2 cellular contexts compared by ENCODE assay signal in the genomic region with DNA sequence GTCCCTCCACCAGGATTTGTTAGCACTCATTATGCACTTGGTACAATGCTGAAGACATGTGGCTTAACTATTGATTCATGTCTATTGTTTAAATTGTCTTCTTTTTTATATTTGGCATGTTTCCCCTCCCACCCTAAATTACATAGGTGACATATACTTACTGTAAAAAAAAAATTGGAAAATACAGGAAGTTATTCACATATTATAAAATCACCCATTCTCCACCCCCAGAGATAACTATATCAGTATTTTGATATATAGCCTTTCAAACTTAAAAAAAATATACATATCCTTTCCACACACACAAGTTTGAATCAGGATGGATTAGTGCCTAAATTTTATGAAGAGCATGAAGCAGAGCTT.
TF ChIP-seq lines count a peak whose summit lies in the region.

No MANE protein-coding gene starts in this region.

TF ChIP-seq in IMR-90, 13 proteins besides CTCF, POLR2A, EP300 and RAD21:
- TF ChIP-seq CHD1 (IDR thresholded peaks at IDR 0.05; ENCODE audit: low read depth, low read length) (no peak), NFE2L2 (IDR thresholded peaks at IDR 0.05; ENCODE audit: low read depth, low read length) (no peak), RFX5 (IDR thresholded peaks at IDR 0.05; ENCODE audit: low read depth, low read length) (no peak), CEBPB (IDR thresholded peaks at IDR 0.05; ENCODE audit: low read depth, low read length) (no peak), MAZ (IDR thresholded peaks at IDR 0.05; ENCODE audit: borderline replicate concordance, low read depth, low read length) (no peak), SMC3 (IDR thresholded peaks at IDR 0.05; ENCODE audit: low read depth, low read length) (no peak), RCOR1 (IDR thresholded peaks at IDR 0.05; ENCODE audit: insufficient replicate concordance, low read length) (no peak), MXI1 (IDR thresholded peaks at IDR 0.05; ENCODE audit: borderline replicate concordance, low read depth, low read length) (no peak), MAFK (IDR thresholded peaks at IDR 0.05; ENCODE audit: low read depth, low read length) (no peak), BHLHE40 (IDR thresholded peaks at IDR 0.05; ENCODE audit: low read depth, low read length) (no peak), FOS (IDR thresholded peaks at IDR 0.05; ENCODE audit: low read depth, low read length) (no peak)
- TF ChIP-seq, protein P1, sequence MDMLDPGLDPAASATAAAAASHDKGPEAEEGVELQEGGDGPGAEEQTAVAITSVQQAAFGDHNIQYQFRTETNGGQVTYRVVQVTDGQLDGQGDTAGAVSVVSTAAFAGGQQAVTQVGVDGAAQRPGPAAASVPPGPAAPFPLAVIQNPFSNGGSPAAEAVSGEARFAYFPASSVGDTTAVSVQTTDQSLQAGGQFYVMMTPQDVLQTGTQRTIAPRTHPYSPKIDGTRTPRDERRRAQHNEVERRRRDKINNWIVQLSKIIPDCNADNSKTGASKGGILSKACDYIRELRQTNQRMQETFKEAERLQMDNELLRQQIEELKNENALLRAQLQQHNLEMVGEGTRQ (IDR thresholded peaks at IDR 0.05; ENCODE audit: low read depth, low read length): no peak
- TF ChIP-seq, protein P2, sequence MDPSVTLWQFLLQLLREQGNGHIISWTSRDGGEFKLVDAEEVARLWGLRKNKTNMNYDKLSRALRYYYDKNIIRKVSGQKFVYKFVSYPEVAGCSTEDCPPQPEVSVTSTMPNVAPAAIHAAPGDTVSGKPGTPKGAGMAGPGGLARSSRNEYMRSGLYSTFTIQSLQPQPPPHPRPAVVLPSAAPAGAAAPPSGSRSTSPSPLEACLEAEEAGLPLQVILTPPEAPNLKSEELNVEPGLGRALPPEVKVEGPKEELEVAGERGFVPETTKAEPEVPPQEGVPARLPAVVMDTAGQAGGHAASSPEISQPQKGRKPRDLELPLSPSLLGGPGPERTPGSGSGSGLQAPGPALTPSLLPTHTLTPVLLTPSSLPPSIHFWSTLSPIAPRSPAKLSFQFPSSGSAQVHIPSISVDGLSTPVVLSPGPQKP (IDR thresholded peaks at IDR 0.05; ENCODE audit: borderline replicate concordance, low read depth, low read length): no peak
TF ChIP-seq in IMR-90: peak in this region for 0.

TF ChIP-seq in endothelial cell of umbilical vein, 7 proteins besides CTCF, POLR2A, EP300 and RAD21:
- TF ChIP-seq, protein P3, sequence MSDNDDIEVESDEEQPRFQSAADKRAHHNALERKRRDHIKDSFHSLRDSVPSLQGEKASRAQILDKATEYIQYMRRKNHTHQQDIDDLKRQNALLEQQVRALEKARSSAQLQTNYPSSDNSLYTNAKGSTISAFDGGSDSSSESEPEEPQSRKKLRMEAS (IDR thresholded peaks at IDR 0.05; ENCODE audit: insufficient read depth, insufficient read length): no peak
- peak; percentile 14 for TF ChIP-seq MYC (IDR thresholded peaks at IDR 0.05; ENCODE audit: low read depth, low read length)
